Comparison of ENCODE assay signal across 8 cellular contexts in genomic region chr16:56609463-56609921, GRCh38. TPM values are rescaled to one million over a fixed set of nuclear protein-coding genes. Genes with fewer than 3 reads are reported as not detected.
A peak's percentile ranks its signal among the peaks of the same experiment; 100 is the strongest.
DNase-seq lines count a peak whose midpoint lies in the region; ATAC-seq and TF ChIP-seq lines count a peak whose summit lies in the region.

No MANE protein-coding gene starts in this region.

- no peak overlapping the region for H3K27ac ChIP-seq in HUES64 (ENCODE audit: low read depth, low read length)

- H3K27me3 ChIP-seq in HUES64 (ENCODE audit: insufficient read depth, low read length), result peaks cover 96% of the 10 kb centered on the region

- H3K9me3 Mint-ChIP-seq in CD14-positive monocyte (peaks cover 0 to 3% (median 0%) of the 10 kb centered on the region in 7 donors), T-cell (no peaks in the 10 kb centered on the region)

- H3K27me3 Mint-ChIP-seq in CD14-positive monocyte (ENCODE audit: low read depth in 3 of 3), result peaks cover 2 to 5% (median 2%) of the 10 kb centered on the region in 3 donors
- H3K27me3 Mint-ChIP-seq in T-cell, result no peaks in the 10 kb centered on the region

- peak overlapping the region; percentile 53; the same call in 1 of the 2 replicates for H3K4me3 ChIP-seq in HUES64 (ENCODE audit: low read length)
- H3K4me3 ChIP-seq in iPS-18c (ENCODE audit: insufficient read depth, low read depth, low read length), result peak overlapping the region; percentile 56

- peaks cover 18% of the 10 kb centered on the region for H3K4me1 ChIP-seq in HUES64 (ENCODE audit: insufficient read depth, low read length)

- peak; percentile 91 for DNase-seq in CD14-positive monocyte (ENCODE audit: low spot score)
- DNase-seq in T-cell, result peak in 33 of 34 experiments; percentile 49 to 87 (median 74)
- peak; percentile 47 for DNase-seq in amniotic stem cell (lab: John Stamatoyannopoulos, UW)
- DNase-seq in stimulated activated CD4-positive, alpha-beta T cell treated with anti-CD3 and anti-CD28 coated beads, Interleukin-12 subunit alpha, Interleukin-12 subunit beta, amount 100 ng/mL, for 48 hours (ENCODE audit: low read depth in 2 of 3, low spot score in 1 of 3), result peak; percentile 60 to 71 (median 71)
- no peak for DNase-seq in cerebellum (ENCODE audit: low spot score)

- no peak overlapping the region for H3K9ac ChIP-seq in HUES64 (ENCODE audit: low read depth, low read length)

- H3K36me3 Mint-ChIP-seq in CD14-positive monocyte (no peaks in the 10 kb centered on the region), T-cell (no peaks in the 10 kb centered on the region)

- H3K4me3 Mint-ChIP-seq in CD14-positive monocyte, result peak overlapping the region; percentile 87 to 94
- peak overlapping the region; percentile 91 to 96 (median 94) for H3K4me3 Mint-ChIP-seq in T-cell

- CTCF ChIA-PET in T-cell (lab: Charles Lee), result interaction anchor here in 1 of 2 donors (1.2 to 2.3 kb wide), 2 partner anchors 9 to 92 kb away, joined by 4 to 8 read pairs; no protein-coding TSS in a partner anchor

- POLR2A ChIA-PET in T-cell (lab: Charles Lee), result interaction anchor here in 1 of 2 donors (0.5 to 1.6 kb wide), 4 partner anchors 12 to 97 kb away, joined by 3 to 5 read pairs (median 3); no protein-coding TSS in a partner anchor

- TF ChIP-seq CTCF in CD14-positive monocyte (IDR thresholded peaks at IDR 0.05), result no peak

- H3K9me3 ChIP-seq in HUES64 (ENCODE audit: insufficient read depth, low read depth, low read length) (no peaks in the 10 kb centered on the region), iPS-18c (ENCODE audit: control insufficient read depth, insufficient read depth, low read length) (no peaks in the 10 kb centered on the region)

- H3K36me3 ChIP-seq in HUES64 (ENCODE audit: insufficient read depth, low read length), result no peaks in the 10 kb centered on the region

- ATAC-seq in GM19438 (IDR thresholded peaks at IDR 0.05; ENCODE audit: low read depth, unreplicated experiment), result peak; percentile 45
- peak; percentile 34 to 56 (median 44) for ATAC-seq in T-cell (replicated peaks in 1 of 4)

- 5% methylated on average over 6 of the region's 6 CpGs for WGBS in HUES64

- H3K27ac Mint-ChIP-seq in CD14-positive monocyte, result peak overlapping the region; percentile 87 to 96 (median 94)
- peak overlapping the region; percentile 93 to 98 for H3K27ac Mint-ChIP-seq in T-cell

- H3K4me1 Mint-ChIP-seq in CD14-positive monocyte (peaks cover 43% of the 10 kb centered on the region), T-cell (peaks cover 44 to 56% (median 51%) of the 10 kb centered on the region in 3 donors)

- intact Hi-C loops in CD14-positive monocyte (cut with micrococcal nuclease), result loop anchor here (10.0 kb wide), 3 partner anchors 95 to 575 kb away; partner anchors contain the start of genes NUDT21 (in 1 of the 2), OGFOD1 (in 1 of the 2), PSME3IP1 (in 1 of the 2) and RSPRY1 (in 1 of the 2)

RNA-seq across cellular contexts. Expression of gene MT2A, which starts 1.1 kb away (rescaled TPM):
- 100 to 1,000 TPM; 126 to 228 TPM for polyA plus RNA-seq in CD14-positive monocyte
- polyA plus RNA-seq in HUES64 (2013, experiment 1 of 2), result 39.0 TPM
- polyA plus RNA-seq in HUES64 (2013, experiment 2 of 2), result 49.8 TPM
- total RNA-seq in T-cell, result 10 to 100 TPM; 46.8 to 71.4 (median 57.1) TPM
- total RNA-seq in cerebellum, result 3.4 TPM

RNA-seq across cellular contexts. Expression of gene MT1E, which starts 16.1 kb away (rescaled TPM):
- polyA plus RNA-seq in CD14-positive monocyte, result 1 to 10 TPM; 1.3 to 4.0 TPM
- polyA plus RNA-seq in HUES64 (2013, experiment 1 of 2), result 13.2 TPM
- 20.7 TPM for polyA plus RNA-seq in HUES64 (2013, experiment 2 of 2)
- total RNA-seq in T-cell (10 to 100 TPM in 1 of 5 donors, 1 to 10 TPM in 4; 1.9 to 10.8 (median 6.1) TPM), cerebellum (1.1 TPM)

RNA-seq across cellular contexts. Expression of gene MT3, which starts 20.2 kb away (rescaled TPM):
- polyA plus RNA-seq in CD14-positive monocyte, result not detected
- not detected for polyA plus RNA-seq in HUES64 (2013, experiment 1 of 2)
- polyA plus RNA-seq in HUES64 (2013, experiment 2 of 2), result not detected
- total RNA-seq in T-cell, result 1 to 10 TPM in 1 of 5 donors, under 1 TPM in 3, not detected in 1; 0.66 to 1.9 (median 0.84) TPM
- total RNA-seq in cerebellum, result 7.5 TPM

RNA-seq across cellular contexts. Expression of gene MT1M, which starts 23.0 kb away (rescaled TPM):
- polyA plus RNA-seq in CD14-positive monocyte, result not detected
- 1.1 TPM for polyA plus RNA-seq in HUES64 (2013, experiment 1 of 2)
- polyA plus RNA-seq in HUES64 (2013, experiment 2 of 2), result 1.1 TPM
- not detected for total RNA-seq in T-cell
- not detected for total RNA-seq in cerebellum

RNA-seq across cellular contexts. Expression of gene MT1A, which starts 29.0 kb away (rescaled TPM):
- not detected for polyA plus RNA-seq in CD14-positive monocyte
- 1.00 TPM for polyA plus RNA-seq in HUES64 (2013, experiment 1 of 2)
- polyA plus RNA-seq in HUES64 (2013, experiment 2 of 2), result not detected
- not detected for total RNA-seq in T-cell
- total RNA-seq in cerebellum, result not detected

Comparison
In these comparisons a context has a peak if more than half of its experiments do, and no peak if none do; other contexts are left out.
1. RNA of gene MT2A, which starts 1.1 kb away (total RNA-seq): 46.8 to 71.4 TPM in T-cell; 3.4 TPM in cerebellum (single experiment); every median in the first group is over 10 times any median in the second.